ENCODE assay signal across 9 cellular contexts in genomic region chr17:78125976-78126894, GRCh38. TPM values are rescaled to one million over a fixed set of nuclear protein-coding genes. Genes with fewer than 3 reads are reported as not detected.
DNase-seq lines count a peak whose midpoint lies in the region; ATAC-seq, FAIRE-seq and TF ChIP-seq lines count a peak whose summit lies in the region.
"Had no signal": no experiment of that assay in that cellular context is flagged by ENCODE, and none has a peak within 500 bp of the region (broad histone marks: within the 10 kb centered on the region; RNA-seq: fewer than 3 reads in every experiment).

No MANE protein-coding gene starts in this region.

- H4K20me1 ChIP-seq in HepG2 (ENCODE audit: insufficient read depth, low read length) (peaks cover 8% of the 10 kb centered on the region; the same call in 1 of the 2 replicates), hepatocyte (ENCODE audit: insufficient read depth, poor library complexity, severe bottlenecking) (no peaks in the 10 kb centered on the region)

- H3K79me2 ChIP-seq in HepG2 (ENCODE audit: insufficient read depth, low read length) (peaks cover 19% of the 10 kb centered on the region), hepatocyte (peaks cover 3% of the 10 kb centered on the region)

- no peak for TF ChIP-seq RAD21 in HepG2 (CRISPR knock-in tag; IDR thresholded peaks at IDR 0.05)

- FAIRE-seq in HepG2 (lab: Jason Lieb, UNC) = no peak

- H3K27me3 ChIP-seq in HepG2 (ENCODE audit: control insufficient read depth in 1 of 2, insufficient read depth in 2 of 2, low read length in 2 of 2) (no peaks in the 10 kb centered on the region), thymus (ENCODE audit: control insufficient read depth, insufficient read depth) (no peaks in the 10 kb centered on the region), hepatocyte (peaks cover 7% of the 10 kb centered on the region)

- H3K9me2 ChIP-seq in hepatocyte (replicated peaks; ENCODE audit: insufficient read depth) = no peaks in the 10 kb centered on the region

- TF ChIP-seq CTCF in VCaP (conservative IDR thresholded peaks at IDR 0.05) (no peak), HepG2 (CRISPR knock-in tag; IDR thresholded peaks at IDR 0.05) (no peak), hepatocyte (IDR thresholded peaks at IDR 0.05; ENCODE audit: poor library complexity) (no peak)

- no peak overlapping the region for H2AFZ ChIP-seq in HepG2 (ENCODE audit: low read length)
- no peak overlapping the region for H2AFZ ChIP-seq in hepatocyte

- H3K27ac Mint-ChIP-seq in activated T-cell treated with anti-CD3 and anti-CD28 coated beads, Interleukin-2, amount 50 U/mL, for 24 hours = peak overlapping the region; percentile 92

- CTCF ChIA-PET in HepG2 (lab: Yijun Ruan, JAX; ENCODE audit: low intra/inter-chr PET ratio, low total read pairs) = no interaction called here

- no peak for TF ChIP-seq POLR2A in HepG2 (IDR thresholded peaks at IDR 0.05; ENCODE audit: insufficient read depth in 1 of 2, low read depth in 2 of 2, low read length in 2 of 2)

- DNase-seq in activated T-cell treated with anti-CD3 and anti-CD28 coated beads, Interleukin-2, amount 50 U/mL, for 24 hours = peak; percentile 56
- DNase-seq in activated T-cell treated with anti-CD3 and anti-CD28 coated beads for 4 hours (no peak), HepG2 (ENCODE audit: low spot score) (no peak), hepatocyte (ENCODE audit: low spot score) (no peak), epidermal melanocyte (ENCODE audit: insufficient read length, low spot score) (no peak), D341Med (ENCODE audit: low spot score) (no peak)
- DNase-seq: NCI-H774 had no signal

- H3K4me1 Mint-ChIP-seq in activated T-cell treated with anti-CD3 and anti-CD28 coated beads, Interleukin-2, amount 50 U/mL, for 24 hours (ENCODE audit: low read depth) = peaks cover 76% of the 10 kb centered on the region

- WGBS in HepG2 (ENCODE audit: low lambda C conversion rate) = 95% methylated on average over 16 of the region's 25 CpGs
- WGBS in thymus = 91% methylated on average over 25 of the region's 25 CpGs
- 90% methylated on average over 25 of the region's 25 CpGs for WGBS in hepatocyte (ENCODE audit: low lambda C conversion rate, missing lambda C conversion rate)

- H3K9me3 ChIP-seq in HepG2 (ENCODE audit: low read length) (no peaks in the 10 kb centered on the region), thymus (ENCODE audit: control insufficient read depth) (peaks cover 1% of the 10 kb centered on the region), hepatocyte (ENCODE audit: low read depth) (no peaks in the 10 kb centered on the region)

- no peak for TF ChIP-seq EP300 in HepG2 (IDR thresholded peaks at IDR 0.05; ENCODE audit: low read depth in 2 of 2, low read length in 2 of 2)
- TF ChIP-seq EP300 in HepG2 (CRISPR knock-in tag; IDR thresholded peaks at IDR 0.05; ENCODE audit: borderline replicate concordance) = no peak

- intact Hi-C loops in HepG2 (cut with micrococcal nuclease; ENCODE audit: unreplicated experiment) = loop anchor here (5.0 kb wide), 1 partner anchor 41 kb away; the partner anchor contains the start of gene SYNGR2

- H3K36me3 Mint-ChIP-seq in activated T-cell treated with anti-CD3 and anti-CD28 coated beads, Interleukin-2, amount 50 U/mL, for 24 hours (ENCODE audit: low read depth) = peaks cover 59% of the 10 kb centered on the region

- peak overlapping the region in 2 of 3 experiments; percentile 67 to 95; a peak in 4 of 6 replicates for H3K4me3 ChIP-seq in HepG2 (replicated peaks in 1 of 3; ENCODE audit: insufficient read depth in 1 of 3, low read depth in 2 of 3, low read length in 3 of 3)
- no peak overlapping the region for H3K4me3 ChIP-seq in thymus (ENCODE audit: low read length)
- no peak overlapping the region for H3K4me3 ChIP-seq in hepatocyte

- peak overlapping the region; percentile 90 for H3K4me2 ChIP-seq in HepG2 (ENCODE audit: low read depth, low read length)
- no peak overlapping the region for H3K4me2 ChIP-seq in hepatocyte

- POLR2A ChIA-PET in HepG2 (lab: Yijun Ruan, JAX) = interaction anchor here (0.9 to 4.4 kb wide), 7 partner anchors 10 to 61 kb away, joined by 3 to 57 read pairs (median 7); partner anchors contain the start of genes AFMID and TK1

- in situ Hi-C loops in HepG2 (cut with HindIII; ENCODE audit: extremely low pct_ligation_motif_present, low pct_unique_long_range_greater_than_20kb) = no loop called here

- H3K9me3 Mint-ChIP-seq in activated T-cell treated with anti-CD3 and anti-CD28 coated beads, Interleukin-2, amount 50 U/mL, for 24 hours = no peaks in the 10 kb centered on the region

- H3K4me1 ChIP-seq in HepG2 (ENCODE audit: insufficient read depth, low read length) = peaks cover 45% of the 10 kb centered on the region
- H3K4me1 ChIP-seq in thymus (ENCODE audit: control insufficient read depth, insufficient read depth, low read length) = peaks cover 62% of the 10 kb centered on the region
- peaks cover 12% of the 10 kb centered on the region for H3K4me1 ChIP-seq in hepatocyte (ENCODE audit: insufficient read depth)

- H3K4me3 Mint-ChIP-seq in activated T-cell treated with anti-CD3 and anti-CD28 coated beads, Interleukin-2, amount 50 U/mL, for 24 hours = peak overlapping the region; percentile 89

- BruUV-seq in HepG2 (replicated peaks; lab: Mats Ljungman, UMichigan) = no TSS peak

- no peaks in the 10 kb centered on the region for H3K27me3 Mint-ChIP-seq in activated T-cell treated with anti-CD3 and anti-CD28 coated beads, Interleukin-2, amount 50 U/mL, for 24 hours

- H3K27ac ChIP-seq in VCaP = peak overlapping the region; percentile 93; the same call in 1 of the 2 replicates
- H3K27ac ChIP-seq in HepG2 (ENCODE audit: extremely low read length, insufficient read depth, low read length) = peak overlapping the region; percentile 91
- H3K27ac ChIP-seq in thymus (ENCODE audit: low read depth) = peak overlapping the region; percentile 43
- H3K27ac ChIP-seq in hepatocyte = no peak overlapping the region

- peaks cover 36 to 38% of the 10 kb centered on the region in 2 experiments; a peak in 4 of 5 replicates for H3K36me3 ChIP-seq in HepG2 (replicated peaks in 1 of 2; ENCODE audit: control insufficient read depth in 1 of 2, insufficient read depth in 2 of 2, low read length in 2 of 2)
- peaks cover 45% of the 10 kb centered on the region for H3K36me3 ChIP-seq in thymus (ENCODE audit: control insufficient read depth, insufficient read depth)
- H3K36me3 ChIP-seq in hepatocyte (replicated peaks; ENCODE audit: insufficient read depth, low read depth) = no peaks in the 10 kb centered on the region

- no peak for ATAC-seq in HepG2

- peak overlapping the region; percentile 90 for H3K9ac ChIP-seq in HepG2 (ENCODE audit: insufficient read depth, low read depth, low read length)

RNA-seq across cellular contexts. Expression of gene TMC6, which starts 2.3 kb away (rescaled TPM):
- total RNA-seq in HepG2 (2016; rRNA removed; fragmentation: Illumina TruSeq; extraction: Trizol) (20.4 and 48.4 TPM in 2 replicates), hepatocyte (20.9 and 26.7 TPM in 2 replicates)
- total RNA-seq in HepG2 (2016; cell fraction: cytosol; rRNA removed; fragmentation: Illumina TruSeq; extraction: Trizol; ENCODE audit: low read depth) = 21.4 and 23.6 TPM in 2 replicates
- 19.7 and 47.9 TPM in 2 replicates for total RNA-seq in HepG2 (2016; cell fraction: insoluble cytoplasmic fraction; rRNA removed; fragmentation: Illumina TruSeq; extraction: Trizol)
- 29.0 and 34.4 TPM in 2 replicates for total RNA-seq in HepG2 (2016; cell fraction: membrane; rRNA removed; fragmentation: Illumina TruSeq; extraction: Trizol)
- 47.2 and 55.0 TPM in 2 replicates for total RNA-seq in HepG2 (2016; cell fraction: nucleus; rRNA removed; fragmentation: Illumina TruSeq; extraction: Trizol)
- polyA plus RNA-seq in HepG2 (2011; rRNA removed) (99.1 and 118 TPM in 2 replicates), thymus (174 TPM), hepatocyte (57.9 and 62.8 TPM in 2 replicates)
- 42.4 and 70.8 TPM in 2 replicates for polyA plus RNA-seq in HepG2 (2011; cell fraction: cytosol; rRNA removed)
- 648 and 982 TPM in 2 replicates for polyA plus RNA-seq in HepG2 (2011; cell fraction: nucleus; rRNA removed)
- 45.7 and 50.3 TPM in 2 replicates for polyA plus RNA-seq in HepG2 (2012)
- 8.9 and 10.6 TPM in 2 replicates for polyA plus RNA-seq in HepG2 (2016; cell fraction: cytosol; fragmentation: Illumina TruSeq; extraction: Trizol; ENCODE audit: low read depth)
- 16.1 and 17.9 TPM in 2 replicates for polyA plus RNA-seq in HepG2 (2016; cell fraction: insoluble cytoplasmic fraction; fragmentation: Illumina TruSeq; extraction: Trizol; ENCODE audit: low read depth)
- 18.2 and 19.0 TPM in 2 replicates for polyA plus RNA-seq in HepG2 (2016; cell fraction: membrane; fragmentation: Illumina TruSeq; extraction: Trizol; ENCODE audit: low read depth)
- polyA plus RNA-seq in HepG2 (2016; cell fraction: nucleus; fragmentation: Illumina TruSeq; extraction: Trizol; ENCODE audit: insufficient read depth, low read depth) = 126 and 147 TPM in 2 replicates
- polyA minus RNA-seq in HepG2 (2011; rRNA and poly(A)+ RNA removed; ENCODE audit: low replicate concordance) = 23.3 and 152 TPM in 2 replicates
- 48.9 and 63.1 TPM in 2 replicates for polyA minus RNA-seq in HepG2 (2011; cell fraction: cytosol; rRNA and poly(A)+ RNA removed)
- polyA minus RNA-seq in HepG2 (2011; cell fraction: nucleus; rRNA and poly(A)+ RNA removed) = 92.6 and 109 TPM in 2 replicates

RNA-seq across cellular contexts. Expression of gene TMC8, which starts 4.3 kb away (rescaled TPM):
- total RNA-seq in HepG2 (2016; rRNA removed; fragmentation: Illumina TruSeq; extraction: Trizol) (0.08 and 0.53 TPM in 2 replicates), hepatocyte (0.07 and 0.16 TPM in 2 replicates)
- total RNA-seq in HepG2 (2016; cell fraction: cytosol; rRNA removed; fragmentation: Illumina TruSeq; extraction: Trizol; ENCODE audit: low read depth) = 0.09 and 0.61 TPM in 2 replicates
- 0.04 and 0.65 TPM in 2 replicates for total RNA-seq in HepG2 (2016; cell fraction: insoluble cytoplasmic fraction; rRNA removed; fragmentation: Illumina TruSeq; extraction: Trizol)
- 0.83 TPM in 2 replicates for total RNA-seq in HepG2 (2016; cell fraction: membrane; rRNA removed; fragmentation: Illumina TruSeq; extraction: Trizol)
- total RNA-seq in HepG2 (2016; cell fraction: nucleus; rRNA removed; fragmentation: Illumina TruSeq; extraction: Trizol) = 0.85 and 1.9 TPM in 2 replicates
- polyA plus RNA-seq in HepG2 (2011; rRNA removed) (7.8 and 11.1 TPM in 2 replicates), thymus (196 TPM), hepatocyte (1.2 and 3.3 TPM in 2 replicates)
- 5.7 and 7.7 TPM in 2 replicates for polyA plus RNA-seq in HepG2 (2011; cell fraction: cytosol; rRNA removed)
- polyA plus RNA-seq in HepG2 (2011; cell fraction: nucleus; rRNA removed) = 35.7 and 61.8 TPM in 2 replicates
- 5.3 and 8.8 TPM in 2 replicates for polyA plus RNA-seq in HepG2 (2012)
- 0.12 TPM in 1 of 2 replicates, not detected in the other for polyA plus RNA-seq in HepG2 (2016; cell fraction: cytosol; fragmentation: Illumina TruSeq; extraction: Trizol; ENCODE audit: low read depth)
- 0.13 and 0.74 TPM in 2 replicates for polyA plus RNA-seq in HepG2 (2016; cell fraction: insoluble cytoplasmic fraction; fragmentation: Illumina TruSeq; extraction: Trizol; ENCODE audit: low read depth)
- polyA plus RNA-seq in HepG2 (2016; cell fraction: membrane; fragmentation: Illumina TruSeq; extraction: Trizol; ENCODE audit: low read depth) = 0.10 and 0.13 TPM in 2 replicates
- 0.76 and 1.7 TPM in 2 replicates for polyA plus RNA-seq in HepG2 (2016; cell fraction: nucleus; fragmentation: Illumina TruSeq; extraction: Trizol; ENCODE audit: insufficient read depth, low read depth)
- 0.51 and 13.2 TPM in 2 replicates for polyA minus RNA-seq in HepG2 (2011; rRNA and poly(A)+ RNA removed; ENCODE audit: low replicate concordance)
- 4.5 and 4.8 TPM in 2 replicates for polyA minus RNA-seq in HepG2 (2011; cell fraction: cytosol; rRNA and poly(A)+ RNA removed)
- 12.2 and 14.3 TPM in 2 replicates for polyA minus RNA-seq in HepG2 (2011; cell fraction: nucleus; rRNA and poly(A)+ RNA removed)

RNA-seq across cellular contexts. Expression of gene C17orf99, which starts 19.9 kb away (rescaled TPM):
- total RNA-seq in HepG2 (2016; rRNA removed; fragmentation: Illumina TruSeq; extraction: Trizol) (0.22 and 1.7 TPM in 2 replicates), hepatocyte (0.32 and 0.33 TPM in 2 replicates)
- total RNA-seq in HepG2 (2016; cell fraction: cytosol; rRNA removed; fragmentation: Illumina TruSeq; extraction: Trizol; ENCODE audit: low read depth) = 0.51 and 0.88 TPM in 2 replicates
- total RNA-seq in HepG2 (2016; cell fraction: insoluble cytoplasmic fraction; rRNA removed; fragmentation: Illumina TruSeq; extraction: Trizol) = 0.84 and 0.86 TPM in 2 replicates
- total RNA-seq in HepG2 (2016; cell fraction: membrane; rRNA removed; fragmentation: Illumina TruSeq; extraction: Trizol) = 1.1 and 1.2 TPM in 2 replicates
- total RNA-seq in HepG2 (2016; cell fraction: nucleus; rRNA removed; fragmentation: Illumina TruSeq; extraction: Trizol) = 0.38 and 2.4 TPM in 2 replicates
- polyA plus RNA-seq in HepG2 (2011; rRNA removed) (1.9 and 2.8 TPM in 2 replicates), thymus (9.8 TPM), hepatocyte (0.62 and 0.77 TPM in 2 replicates)
- 1.1 and 1.8 TPM in 2 replicates for polyA plus RNA-seq in HepG2 (2011; cell fraction: cytosol; rRNA removed)
- 5.8 and 10.0 TPM in 2 replicates for polyA plus RNA-seq in HepG2 (2011; cell fraction: nucleus; rRNA removed)
- 1.5 and 2.2 TPM in 2 replicates for polyA plus RNA-seq in HepG2 (2012)
- polyA plus RNA-seq in HepG2 (2016; cell fraction: cytosol; fragmentation: Illumina TruSeq; extraction: Trizol; ENCODE audit: low read depth) = 0.23 and 0.46 TPM in 2 replicates
- polyA plus RNA-seq in HepG2 (2016; cell fraction: insoluble cytoplasmic fraction; fragmentation: Illumina TruSeq; extraction: Trizol; ENCODE audit: low read depth) = 0.60 TPM in 1 of 2 replicates, not detected in the other
- polyA plus RNA-seq in HepG2 (2016; cell fraction: membrane; fragmentation: Illumina TruSeq; extraction: Trizol; ENCODE audit: low read depth) = 0.59 and 1.1 TPM in 2 replicates
- 2.4 and 2.9 TPM in 2 replicates for polyA plus RNA-seq in HepG2 (2016; cell fraction: nucleus; fragmentation: Illumina TruSeq; extraction: Trizol; ENCODE audit: insufficient read depth, low read depth)
- polyA minus RNA-seq in HepG2 (2011; rRNA and poly(A)+ RNA removed; ENCODE audit: low replicate concordance) = 0.72 TPM in 1 of 2 replicates, not detected in the other
- not detected in 2 replicates for polyA minus RNA-seq in HepG2 (2011; cell fraction: cytosol; rRNA and poly(A)+ RNA removed)
- 1.5 and 3.1 TPM in 2 replicates for polyA minus RNA-seq in HepG2 (2011; cell fraction: nucleus; rRNA and poly(A)+ RNA removed)

RNA-seq across cellular contexts. Expression of gene SYNGR2, which starts 42.1 kb away (rescaled TPM):
- total RNA-seq in HepG2 (2016; rRNA removed; fragmentation: Illumina TruSeq; extraction: Trizol) = 28.7 and 46.7 TPM in 2 replicates
- 15.8 and 18.7 TPM in 2 replicates for total RNA-seq in HepG2 (2016; cell fraction: cytosol; rRNA removed; fragmentation: Illumina TruSeq; extraction: Trizol; ENCODE audit: low read depth)
- total RNA-seq in HepG2 (2016; cell fraction: insoluble cytoplasmic fraction; rRNA removed; fragmentation: Illumina TruSeq; extraction: Trizol) = 21.7 and 51.0 TPM in 2 replicates
- 31.9 and 34.8 TPM in 2 replicates for total RNA-seq in HepG2 (2016; cell fraction: membrane; rRNA removed; fragmentation: Illumina TruSeq; extraction: Trizol)
- total RNA-seq in HepG2 (2016; cell fraction: nucleus; rRNA removed; fragmentation: Illumina TruSeq; extraction: Trizol) = 43.0 and 51.6 TPM in 2 replicates
- polyA plus RNA-seq in HepG2 (2011; rRNA removed) = 170 and 192 TPM in 2 replicates
- 200 and 244 TPM in 2 replicates for polyA plus RNA-seq in HepG2 (2011; cell fraction: cytosol; rRNA removed)
- polyA plus RNA-seq in HepG2 (2011; cell fraction: nucleus; rRNA removed) = 116 and 129 TPM in 2 replicates
- polyA plus RNA-seq in HepG2 (2012) = 52.7 and 59.2 TPM in 2 replicates
- 35.1 and 40.6 TPM in 2 replicates for polyA plus RNA-seq in HepG2 (2016; cell fraction: cytosol; fragmentation: Illumina TruSeq; extraction: Trizol; ENCODE audit: low read depth)
- 52.5 and 60.0 TPM in 2 replicates for polyA plus RNA-seq in HepG2 (2016; cell fraction: insoluble cytoplasmic fraction; fragmentation: Illumina TruSeq; extraction: Trizol; ENCODE audit: low read depth)
- polyA plus RNA-seq in HepG2 (2016; cell fraction: membrane; fragmentation: Illumina TruSeq; extraction: Trizol; ENCODE audit: low read depth) = 62.1 and 68.8 TPM in 2 replicates
- polyA plus RNA-seq in HepG2 (2016; cell fraction: nucleus; fragmentation: Illumina TruSeq; extraction: Trizol; ENCODE audit: insufficient read depth, low read depth) = 160 and 166 TPM in 2 replicates
- polyA minus RNA-seq in HepG2 (2011; rRNA and poly(A)+ RNA removed; ENCODE audit: low replicate concordance) = 231 and 401 TPM in 2 replicates
- 73.3 and 75.3 TPM in 2 replicates for polyA minus RNA-seq in HepG2 (2011; cell fraction: cytosol; rRNA and poly(A)+ RNA removed)
- 23.0 and 28.7 TPM in 2 replicates for polyA minus RNA-seq in HepG2 (2011; cell fraction: nucleus; rRNA and poly(A)+ RNA removed)
- polyA plus RNA-seq in thymus = 149 TPM
- total RNA-seq in hepatocyte = 48.3 and 72.5 TPM in 2 replicates
- 160 and 191 TPM in 2 replicates for polyA plus RNA-seq in hepatocyte

Comparison
In these comparisons a context has a peak if more than half of its experiments do, and no peak if none do; other contexts are left out.
1. H3K4me3 ChIP-seq: peak in HepG2 (2 of 3); none in thymus (single experiment) and hepatocyte (single experiment).